Comparison of ENCODE assay signal across 1 cellular context in genomic region chr4:4519296-4519898, GRCh38.
A peak's percentile ranks its signal among the peaks of the same experiment; 100 is the strongest.
TF ChIP-seq lines count a peak whose summit lies in the region.

No MANE protein-coding gene starts in this region.

TF ChIP-seq in SK-N-SH, 30 proteins besides CTCF, POLR2A, EP300 and RAD21 (continued from another document):
- TF ChIP-seq USF1 (IDR thresholded peaks at IDR 0.05; ENCODE audit: borderline replicate concordance, low read depth) = no peak
- 0 out of 2 replicates have a peak, but pooled peaks have one; percentile 20 for TF ChIP-seq RFX5 (IDR thresholded peaks at IDR 0.05; ENCODE audit: low read length)
- TF ChIP-seq SIN3A (IDR thresholded peaks at IDR 0.05; ENCODE audit: borderline replicate concordance, low read depth, low read length) = no peak
TF ChIP-seq in SK-N-SH: peak in this region for 2.
